In genomic region chr13:113624640-113625304, GRCh38 we compare ENCODE assay signal across 9 cellular contexts. TPM values are rescaled to one million over a fixed set of nuclear protein-coding genes. Genes with fewer than 3 reads are reported as not detected.
"Had no signal": no experiment of that assay in that cellular context is flagged by ENCODE, and none has a peak within 500 bp of the region (broad histone marks: within the 10 kb centered on the region; RNA-seq: fewer than 3 reads in every experiment).

No MANE protein-coding gene starts in this region.

RNA-seq across cellular contexts. Expression of gene ATP4B, which starts 33.2 kb away (rescaled TPM):
- total RNA-seq: HepG2, HT1080, IMR-90, NCI-H460, PC-9, Peyer's patch, Right ventricle myocardium superior, RPMI7951, SJSA1 had no signal
- polyA plus RNA-seq: HepG2, IMR-90 had no signal

RNA-seq across cellular contexts. Expression of gene GRK1, which starts 42.2 kb away (rescaled TPM):
- total RNA-seq: HT1080, IMR-90, NCI-H460, PC-9, RPMI7951 had no signal
- polyA plus RNA-seq: IMR-90 had no signal
